14 cellular contexts compared by ENCODE assay signal in genomic region chr10:7239312-7239985, GRCh38.
DNase-seq lines count a peak whose midpoint lies in the region; ATAC-seq and TF ChIP-seq lines count a peak whose summit lies in the region.
"Had no signal": no experiment of that assay in that cellular context is flagged by ENCODE, and none has a peak within 500 bp of the region (broad histone marks: within the 10 kb centered on the region; RNA-seq: fewer than 3 reads in every experiment).

No MANE protein-coding gene starts in this region.

- ATAC-seq in HG02678 (IDR thresholded peaks at IDR 0.05; ENCODE audit: unreplicated experiment), result peak; percentile 67
- ATAC-seq: left ventricle myocardium superior had no signal

- H3K9me2 ChIP-seq in MM.1S (replicated peaks; ENCODE audit: insufficient read depth, low read length), result no peaks in the 10 kb centered on the region
- no peaks in the 10 kb centered on the region for H3K9me2 ChIP-seq in Karpas-422 (replicated peaks; ENCODE audit: insufficient read depth, low read length)

- H3K79me2 ChIP-seq in MM.1S (ENCODE audit: low read length) (peaks cover 75% of the 10 kb centered on the region), Karpas-422 (ENCODE audit: low read length) (peaks cover 85% of the 10 kb centered on the region)

- H3K4me2 ChIP-seq in MM.1S (ENCODE audit: low read depth, low read length) (no peak overlapping the region), Karpas-422 (ENCODE audit: low read depth, low read length, poor library complexity, severe bottlenecking) (no peak overlapping the region)

- intact Hi-C loops in testis (cut with DNase I; ENCODE audit: low total_unique reads), result no loop called here

- H3K9me3 ChIP-seq in MM.1S (replicated peaks; ENCODE audit: insufficient read depth, low read length) (no peaks in the 10 kb centered on the region), testis (no peaks in the 10 kb centered on the region), Karpas-422 (ENCODE audit: low read length) (no peaks in the 10 kb centered on the region)
- H3K9me3 ChIP-seq: MG63 had no signal

- H4K20me1 ChIP-seq in MM.1S (ENCODE audit: insufficient read depth, low read length), result peaks cover 5% of the 10 kb centered on the region
- no peaks in the 10 kb centered on the region for H4K20me1 ChIP-seq in Karpas-422 (ENCODE audit: insufficient read depth, low read depth, low read length)

- H2AFZ ChIP-seq in MM.1S (ENCODE audit: low read length) (no peak overlapping the region), Karpas-422 (ENCODE audit: low read length) (no peak overlapping the region)

- H3K27ac ChIP-seq in MM.1S (ENCODE audit: low read length) (no peak overlapping the region; the same call in 1 of the 2 replicates), testis (no peak overlapping the region), Karpas-422 (ENCODE audit: low read length) (no peak overlapping the region)

- H3K4me1 ChIP-seq in MM.1S (ENCODE audit: low read length) (peaks cover 39% of the 10 kb centered on the region), testis (no peaks in the 10 kb centered on the region), Karpas-422 (ENCODE audit: low read length) (no peaks in the 10 kb centered on the region)

- H3K9ac ChIP-seq in MM.1S (ENCODE audit: low read length), result no peak overlapping the region
- H3K9ac ChIP-seq in Karpas-422 (ENCODE audit: low read length), result no peak overlapping the region

- H3K4me3 ChIP-seq in MM.1S (ENCODE audit: low read length), result no peak overlapping the region
- no peak overlapping the region for H3K4me3 ChIP-seq in testis
- H3K4me3 ChIP-seq in Karpas-422 (ENCODE audit: low read length), result no peak overlapping the region
- H3K4me3 ChIP-seq: MG63 had no signal

- no peak for TF ChIP-seq CTCF in MM.1S (IDR thresholded peaks at IDR 0.05; ENCODE audit: low read length)
- no peak for TF ChIP-seq CTCF in testis (IDR thresholded peaks at IDR 0.05)

- H3K36me3 ChIP-seq in MM.1S (replicated peaks; ENCODE audit: insufficient read depth, low read length) (peaks cover 15% of the 10 kb centered on the region; the same call in 1 of the 2 replicates), testis (ENCODE audit: low read depth, missing control alignments) (no peaks in the 10 kb centered on the region), Karpas-422 (ENCODE audit: insufficient read depth, low read length) (peaks cover 74% of the 10 kb centered on the region)
- H3K36me3 ChIP-seq: MG63 had no signal

- H3F3A ChIP-seq in MM.1S (ENCODE audit: insufficient read depth, low read length), result peaks cover 11% of the 10 kb centered on the region

- H3K27me3 ChIP-seq in MM.1S (replicated peaks; ENCODE audit: insufficient read depth, low read length) (no peaks in the 10 kb centered on the region), testis (no peaks in the 10 kb centered on the region), Karpas-422 (ENCODE audit: low read length) (no peaks in the 10 kb centered on the region)
- H3K27me3 ChIP-seq: MG63 had no signal

- peak; percentile 1 for DNase-seq in stimulated activated naive CD4-positive, alpha-beta T cell treated with Interleukin-2 at 50 U/mL for 16 hours (lab: John Stamatoyannopoulos, UW)
- no peak for DNase-seq in stimulated activated naive CD4-positive, alpha-beta T cell (lab: John Stamatoyannopoulos, UW)
- peak; percentile 39 for DNase-seq in MM.1S
- DNase-seq in NCI-H1048 (lab: John Stamatoyannopoulos, UW), result no peak
- DNase-seq in testis, result no peak
- DNase-seq in DMS 273 (lab: John Stamatoyannopoulos, UW; ENCODE audit: unreplicated experiment), result no peak
- no peak for DNase-seq in Karpas-422
- DNase-seq: activated CD8-positive, alpha-beta memory T cell treated with anti-CD3 and anti-CD28 coated beads, Interleukin-2, amount 50 U/mL, for 4 hours; foreskin melanocyte; HFFc6; left ventricle myocardium superior; MG63; NCI-H524 had no signal

- no peak for TF ChIP-seq POLR2A in testis (IDR thresholded peaks at IDR 0.05)

- WGBS in testis, 2 donors, result 86 to 88% methylated on average over 5 of the region's 5 CpGs

Comparison
In these comparisons a context has a peak if more than half of its experiments do, and no peak if none do; other contexts are left out.
1. DNase-seq: peak in stimulated activated naive CD4-positive, alpha-beta T cell treated with Interleukin-2 at 50 U/mL for 16 hours (single experiment) and MM.1S (single experiment); none in stimulated activated naive CD4-positive, alpha-beta T cell (0 of 6), NCI-H1048 (single experiment), testis (single experiment), DMS 273 (single experiment) and Karpas-422 (single experiment).